In the genomic region with DNA sequence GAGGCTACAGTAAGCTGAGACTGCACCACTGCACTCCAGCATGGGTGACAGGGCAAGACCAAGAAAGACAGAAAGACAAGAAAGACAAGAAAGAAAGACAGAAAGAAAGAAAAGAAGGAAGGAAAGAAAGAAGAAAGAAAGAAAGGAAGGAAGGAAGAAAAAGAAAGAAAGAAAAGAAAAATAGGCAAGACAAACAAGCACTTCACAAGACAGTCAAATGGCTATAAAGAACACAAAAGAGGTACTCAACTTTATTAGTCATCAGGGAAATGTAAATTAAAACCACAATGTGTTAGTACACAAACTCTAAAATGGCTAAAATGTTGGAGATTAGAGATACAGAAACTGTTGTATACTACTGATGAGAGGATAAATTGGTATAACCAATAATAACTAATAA, we compare ENCODE assay signal across 18 cellular contexts. TPM values are rescaled to one million over a fixed set of nuclear protein-coding genes. Genes with fewer than 3 reads are reported as not detected.
A peak's percentile ranks its signal among the peaks of the same experiment; 100 is the strongest.
DNase-seq lines count a peak whose midpoint lies in the region; ATAC-seq and TF ChIP-seq lines count a peak whose summit lies in the region.
"Had no signal": no experiment of that assay in that cellular context is flagged by ENCODE, and none has a peak within 500 bp of the region (broad histone marks: within the 10 kb centered on the region; RNA-seq: fewer than 3 reads in every experiment).

No MANE protein-coding gene starts in this region.

- no peak for ATAC-seq in T-helper 17 cell
- no peak for ATAC-seq in sciatic nerve

- H3K27me3 Mint-ChIP-seq in T-helper 17 cell: no peaks in the 10 kb centered on the region

- H3K4me3 ChIP-seq in fibroblast of mammary gland (ENCODE audit: control insufficient read depth, low read depth, low read length): no peak overlapping the region
- H3K4me3 ChIP-seq: BLaER1 treated with 17β-estradiol and CSF1 and Interleukin-3, amounts not matched to agents 10 nM and 100 nM; SK-N-MC had no signal

- no peaks in the 10 kb centered on the region for H3K9me3 ChIP-seq in T-helper 17 cell (ENCODE audit: control insufficient read depth, low read length, poor library complexity, severe bottlenecking)
- H3K9me3 ChIP-seq: BLaER1 treated with 17β-estradiol and CSF1 and Interleukin-3, amounts not matched to agents 10 nM and 100 nM had no signal

- H3K4me3 Mint-ChIP-seq in T-helper 17 cell: peak overlapping the region; percentile 58

- peaks cover 19% of the 10 kb centered on the region for H3K4me1 Mint-ChIP-seq in T-helper 17 cell

- no peak for TF ChIP-seq CTCF in fibroblast of mammary gland (conservative IDR thresholded peaks at IDR 0.05; ENCODE audit: control insufficient read depth, insufficient read depth, low read depth, low read length)

- peak overlapping the region; percentile 87 for H3K27ac Mint-ChIP-seq in T-helper 17 cell

- peak; percentile 31 for DNase-seq in DMS79 treated with DMSO at 0.1 percent for 48 hours (lab: John Stamatoyannopoulos, UW)
- peak; percentile 25 for DNase-seq in HCEC 1CT
- no peak for DNase-seq in T-helper 17 cell
- DNase-seq in fibroblast of mammary gland (ENCODE audit: low read depth): peak; percentile 19
- DNase-seq in sciatic nerve (ENCODE audit: low spot score): no peak
- no peak for DNase-seq in RKO (ENCODE audit: low spot score)
- DNase-seq in AG08396 (ENCODE audit: low spot score): no peak
- DNase-seq: CD8-positive, alpha-beta memory T cell; DND-41; NCI-H1105 treated with DMSO at 0.1 percent for 48 hours; NCI-H1694; NCI-H2081 treated with DMSO at 0.1 percent for 48 hours; NCI-H2227 treated with DMSO at 0.1 percent for 48 hours; NCI-H510A treated with DMSO at 0.1 percent for 48 hours; NCI-H774; SHP77 had no signal

- intact Hi-C loops in sciatic nerve (cut with DNase I): no loop called here

- no peaks in the 10 kb centered on the region for H3K36me3 Mint-ChIP-seq in T-helper 17 cell (ENCODE audit: low read depth)

RNA-seq across cellular contexts. Expression of a gene that starts 6.6 kb away (rescaled TPM):
- total RNA-seq in T-helper 17 cell (10 to 100 TPM; 28.0 to 31.2 TPM), sciatic nerve (65.6 TPM)

RNA-seq across cellular contexts. Expression of a gene that starts 21.7 kb away (rescaled TPM):
- total RNA-seq in T-helper 17 cell (10 to 100 TPM; 48.6 to 53.8 TPM), sciatic nerve (84.9 TPM)

RNA-seq across cellular contexts. Expression of a gene that starts 22.0 kb away (rescaled TPM):
- total RNA-seq in T-helper 17 cell (10 to 100 TPM; 26.4 to 28.0 TPM), sciatic nerve (43.0 TPM)

RNA-seq across cellular contexts. Expression of a gene that starts 59.9 kb away (rescaled TPM):
- total RNA-seq in T-helper 17 cell (10 to 100 TPM; 44.2 to 45.1 TPM), sciatic nerve (80.5 TPM)

Comparison
In these comparisons a context has a peak if more than half of its experiments do, and no peak if none do; other contexts are left out.
1. DNase-seq: peak in DMS79 treated with DMSO at 0.1 percent for 48 hours (single experiment), HCEC 1CT (single experiment) and fibroblast of mammary gland (single experiment); none in T-helper 17 cell (0 of 3), sciatic nerve (single experiment), RKO (single experiment) and AG08396 (single experiment).